8 cellular contexts compared by ENCODE assay signal in genomic region chr10:30384791-30385201, GRCh38. TPM values are rescaled to one million over a fixed set of nuclear protein-coding genes. Genes with fewer than 3 reads are reported as not detected.
A peak's percentile ranks its signal among the peaks of the same experiment; 100 is the strongest.
DNase-seq lines count a peak whose midpoint lies in the region; ATAC-seq and TF ChIP-seq lines count a peak whose summit lies in the region.

No MANE protein-coding gene starts in this region.

- H3K27me3 Mint-ChIP-seq in brain = no peaks in the 10 kb centered on the region

- H3K27ac ChIP-seq in mesendoderm (ENCODE audit: low read depth, low read length) = no peak overlapping the region
- no peak overlapping the region for H3K27ac ChIP-seq in uterus

- H3K4me1 ChIP-seq in mesendoderm (ENCODE audit: control insufficient read depth, low read depth, low read length) = no peaks in the 10 kb centered on the region
- no peaks in the 10 kb centered on the region for H3K4me1 ChIP-seq in uterus

- ATAC-seq in GM19395 (IDR thresholded peaks at IDR 0.05; ENCODE audit: unreplicated experiment) (no peak), GM18870 (IDR thresholded peaks at IDR 0.05; ENCODE audit: unreplicated experiment) (no peak)

- peak; percentile 37 to 63 for TF ChIP-seq CTCF in brain (conservative IDR thresholded peaks at IDR 0.05)
- no peak for TF ChIP-seq CTCF in uterus (IDR thresholded peaks at IDR 0.05)

- no peaks in the 10 kb centered on the region for H3K36me3 ChIP-seq in mesendoderm (ENCODE audit: control insufficient read depth, insufficient read depth, low read length)
- H3K36me3 ChIP-seq in uterus = no peaks in the 10 kb centered on the region

- no peak overlapping the region for H3K23ac ChIP-seq in mesendoderm (ENCODE audit: low read length)

- H3K9me3 ChIP-seq in uterus = no peaks in the 10 kb centered on the region

- H3K4me2 ChIP-seq in mesendoderm (ENCODE audit: low read length) = no peak overlapping the region

- H3K27ac Mint-ChIP-seq in brain = peak overlapping the region in 3 of 5 experiments; percentile 66 to 73 (median 71)

- H3K4me1 Mint-ChIP-seq in brain = peaks cover 24% of the 10 kb centered on the region

- intact Hi-C loops in uterus (cut with DNase I; ENCODE audit: low total_unique reads) = no loop called here

- TF ChIP-seq POLR2A in uterus (IDR thresholded peaks at IDR 0.05) = no peak

- H3K4ac ChIP-seq in mesendoderm (ENCODE audit: low read depth, low read length) = no peak overlapping the region

- no peak overlapping the region for H2BK5ac ChIP-seq in mesendoderm (ENCODE audit: low read length)

- H3K18ac ChIP-seq in mesendoderm (ENCODE audit: low read length) = no peak overlapping the region

- H3K9ac ChIP-seq in mesendoderm (ENCODE audit: low read length) = no peak overlapping the region

- H2BK15ac ChIP-seq in mesendoderm (replicated peaks; ENCODE audit: low read depth) = no peak overlapping the region

- no peaks in the 10 kb centered on the region for H3K79me2 ChIP-seq in mesendoderm (ENCODE audit: control insufficient read depth, insufficient read depth, low read length)

- no peaks in the 10 kb centered on the region for H3K79me1 ChIP-seq in mesendoderm (ENCODE audit: low read length)

- peaks cover 0 to 7% (median 2%) of the 10 kb centered on the region in 5 experiments for H3K9me3 Mint-ChIP-seq in brain

- peak overlapping the region in 3 of 5 experiments; percentile 8 to 39 (median 11) for H3K4me3 Mint-ChIP-seq in brain

- WGBS in mesendoderm (ENCODE audit: extremely low coverage, insufficient coverage, low lambda C conversion rate) = no CpG with 5 or more reads among the region's 9 CpGs

- DNase-seq in NOMO-1 treated with DMSO at 0.1 percent for 48 hours (lab: John Stamatoyannopoulos, UW; ENCODE audit: unreplicated experiment) (peak; percentile 5), NOMO-1 (lab: John Stamatoyannopoulos, UW; ENCODE audit: unreplicated experiment in 2 of 2) (no peak), MV-4-11 (lab: John Stamatoyannopoulos, UW) (peak; percentile 19), mesendoderm (peak; percentile 58), uterus (no peak)

- H4K8ac ChIP-seq in mesendoderm (ENCODE audit: low read depth, low read length) = no peak overlapping the region

- H3K27me3 ChIP-seq in mesendoderm (ENCODE audit: insufficient read depth, low read length, poor library complexity) = no peaks in the 10 kb centered on the region
- H3K27me3 ChIP-seq in uterus = no peaks in the 10 kb centered on the region

- H3K4me3 ChIP-seq in mesendoderm (ENCODE audit: low read length) (no peak overlapping the region), uterus (no peak overlapping the region)

- H3K56ac ChIP-seq in mesendoderm (ENCODE audit: low read length) = no peak overlapping the region

- no peak overlapping the region for H2BK120ac ChIP-seq in mesendoderm (ENCODE audit: low read depth, low read length)

- no peaks in the 10 kb centered on the region for H3K36me3 Mint-ChIP-seq in brain

- no peak overlapping the region for H4K5ac ChIP-seq in mesendoderm (ENCODE audit: low read length)

- H2AK5ac ChIP-seq in mesendoderm (ENCODE audit: low read length) = no peak overlapping the region

RNA-seq across cellular contexts. Expression of gene MTPAP, which starts 35.7 kb away (rescaled TPM):
- polyA plus RNA-seq in brain (ENCODE audit: insufficient read depth, low read depth, low replicate concordance) = 7.6 TPM
- polyA plus RNA-seq in mesendoderm (2013, experiment 1 of 2) = 30.2 TPM
- 29.0 TPM for polyA plus RNA-seq in mesendoderm (2013, experiment 2 of 2)
- total RNA-seq in uterus = 10 to 100 TPM; 13.3 to 60.9 (median 30.9) TPM

RNA-seq across cellular contexts. Expression of gene MAP3K8, which starts 49.2 kb away (rescaled TPM):
- 1.3 TPM for polyA plus RNA-seq in brain (ENCODE audit: insufficient read depth, low read depth, low replicate concordance)
- 6.5 TPM for polyA plus RNA-seq in mesendoderm (2013, experiment 1 of 2)
- 6.2 TPM for polyA plus RNA-seq in mesendoderm (2013, experiment 2 of 2)
- total RNA-seq in uterus = 10 to 100 TPM; 13.3 to 63.0 (median 24.4) TPM

Comparison
In these comparisons a context has a peak if more than half of its experiments do, and no peak if none do; other contexts are left out.
1. DNase-seq: peak in NOMO-1 treated with DMSO at 0.1 percent for 48 hours (single experiment), MV-4-11 (single experiment) and mesendoderm (single experiment); none in NOMO-1 (0 of 2) and uterus (0 of 2).
2. CTCF ChIP-seq: peak in brain (2 of 2); none in uterus (0 of 4).